In the genomic region with DNA sequence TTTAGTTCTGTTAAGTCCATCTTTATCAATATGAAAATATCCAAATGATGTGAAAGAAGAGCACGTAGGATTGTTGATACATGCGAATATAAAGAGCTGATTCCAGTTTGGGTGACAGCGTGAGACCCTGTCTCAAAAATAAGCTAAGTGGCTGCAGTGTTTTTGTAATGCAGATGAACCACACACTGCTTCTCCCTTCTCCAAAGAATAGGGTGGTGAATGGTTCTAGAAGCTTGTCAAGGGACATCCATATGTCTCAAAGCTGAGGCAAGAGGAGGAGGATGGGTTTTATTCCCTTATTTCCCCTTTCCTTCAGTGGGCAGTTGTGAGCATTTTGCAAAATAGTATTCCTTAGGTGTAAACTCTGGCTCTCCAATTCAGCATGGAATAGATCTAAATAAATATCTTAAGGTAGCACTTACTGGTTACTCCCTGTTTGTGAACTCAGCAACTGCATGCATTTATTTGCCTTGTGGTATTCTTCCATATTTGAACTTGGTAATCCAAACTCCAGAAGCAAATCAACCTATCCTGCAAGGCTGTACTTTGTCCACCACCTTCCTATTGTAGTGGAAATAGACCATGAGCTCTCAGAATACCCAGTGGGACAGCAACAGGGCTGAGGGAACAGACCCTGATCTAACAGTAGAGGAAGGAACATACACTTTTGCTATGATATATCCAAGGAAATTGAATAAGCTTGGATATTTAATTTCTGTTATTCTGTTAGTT, we compare ENCODE assay signal across 22 cellular contexts. TPM values are rescaled to one million over a fixed set of nuclear protein-coding genes. Genes with fewer than 3 reads are reported as not detected.
DNase-seq lines count a peak whose midpoint lies in the region; ATAC-seq, FAIRE-seq and TF ChIP-seq lines count a peak whose summit lies in the region.
"Had no signal": no experiment of that assay in that cellular context is flagged by ENCODE, and none has a peak within 500 bp of the region (broad histone marks: within the 10 kb centered on the region; RNA-seq: fewer than 3 reads in every experiment).

No MANE protein-coding gene starts in this region.

- no peaks in the 10 kb centered on the region for H3K9me3 ChIP-seq in A549

- peaks cover 10% of the 10 kb centered on the region; the same call in 1 of the 2 replicates for H4K20me1 ChIP-seq in GM23338 (replicated peaks; ENCODE audit: insufficient read depth)

- H3K79me2 ChIP-seq in GM23338 (replicated peaks; ENCODE audit: insufficient read depth) = peaks cover 40% of the 10 kb centered on the region

- no peak overlapping the region for H2AFZ ChIP-seq in GM23338

- H3K4me2 ChIP-seq in A549 (no peak overlapping the region), GM23338 (no peak overlapping the region)

- no peak overlapping the region for H3K4me3 ChIP-seq in A549
- no peak overlapping the region for H3K4me3 ChIP-seq in GM23338

- H3K27ac Mint-ChIP-seq in GM23338 (peak overlapping the region; percentile 88; the same call in 1 of the 2 replicates), memory B cell (peak overlapping the region; percentile 68)
- H3K27ac Mint-ChIP-seq in activated T-helper 17 cell treated with anti-CD3 and anti-CD28 coated beads, Interleukin-2, amount 50 U/mL, for 72 hours = peak overlapping the region; percentile 26
- H3K27ac Mint-ChIP-seq in stimulated activated effector memory CD8-positive, alpha-beta T cell treated with anti-CD3 and anti-CD28 coated beads, Interleukin-12 subunit alpha, Interleukin-12 subunit beta, amount 100 ng/mL, for 72 hours = no peak overlapping the region

- no peak overlapping the region for H3K27ac ChIP-seq in A549
- H3K27ac ChIP-seq in GM23338 (ENCODE audit: low read depth) = no peak overlapping the region
- H3K27ac ChIP-seq: HL-60 had no signal

- peaks cover 64% of the 10 kb centered on the region for H3K36me3 Mint-ChIP-seq in GM23338 (ENCODE audit: low read depth)
- H3K36me3 Mint-ChIP-seq in activated T-helper 17 cell treated with anti-CD3 and anti-CD28 coated beads, Interleukin-2, amount 50 U/mL, for 72 hours (ENCODE audit: low read depth) = peaks cover 93% of the 10 kb centered on the region
- H3K36me3 Mint-ChIP-seq in memory B cell = peaks cover 40% of the 10 kb centered on the region
- peaks cover 89% of the 10 kb centered on the region for H3K36me3 Mint-ChIP-seq in stimulated activated effector memory CD8-positive, alpha-beta T cell treated with anti-CD3 and anti-CD28 coated beads, Interleukin-12 subunit alpha, Interleukin-12 subunit beta, amount 100 ng/mL, for 72 hours

- H3K4me3 Mint-ChIP-seq in GM23338 = no peak overlapping the region
- H3K4me3 Mint-ChIP-seq in activated T-helper 17 cell treated with anti-CD3 and anti-CD28 coated beads, Interleukin-2, amount 50 U/mL, for 72 hours = no peak overlapping the region
- no peak overlapping the region for H3K4me3 Mint-ChIP-seq in memory B cell
- no peak overlapping the region for H3K4me3 Mint-ChIP-seq in stimulated activated effector memory CD8-positive, alpha-beta T cell treated with anti-CD3 and anti-CD28 coated beads, Interleukin-12 subunit alpha, Interleukin-12 subunit beta, amount 100 ng/mL, for 72 hours
- H3K4me3 Mint-ChIP-seq: CD14-positive monocyte; CD8-positive, alpha-beta T cell; IgD-negative memory B cell had no signal

- FAIRE-seq in A549 (lab: Jason Lieb, UNC) = peak; percentile 65
- FAIRE-seq: A204.1, D721Med, GM12891, GM19239 had no signal

- peaks cover 47% of the 10 kb centered on the region for H3K36me3 ChIP-seq in GM23338 (ENCODE audit: insufficient read depth)

- H3K9me3 Mint-ChIP-seq in GM23338 (no peaks in the 10 kb centered on the region), memory B cell (no peaks in the 10 kb centered on the region)
- no peaks in the 10 kb centered on the region for H3K9me3 Mint-ChIP-seq in activated T-helper 17 cell treated with anti-CD3 and anti-CD28 coated beads, Interleukin-2, amount 50 U/mL, for 72 hours
- H3K9me3 Mint-ChIP-seq in stimulated activated effector memory CD8-positive, alpha-beta T cell treated with anti-CD3 and anti-CD28 coated beads, Interleukin-12 subunit alpha, Interleukin-12 subunit beta, amount 100 ng/mL, for 72 hours = no peaks in the 10 kb centered on the region
- H3K9me3 Mint-ChIP-seq: CD14-positive monocyte; CD8-positive, alpha-beta T cell; IgD-negative memory B cell had no signal

- H3K4me1 Mint-ChIP-seq in GM23338 = peaks cover 14% of the 10 kb centered on the region
- H3K4me1 Mint-ChIP-seq in activated T-helper 17 cell treated with anti-CD3 and anti-CD28 coated beads, Interleukin-2, amount 50 U/mL, for 72 hours = peaks cover 5% of the 10 kb centered on the region
- H3K4me1 Mint-ChIP-seq in memory B cell = peaks cover 7% of the 10 kb centered on the region
- peaks cover 7% of the 10 kb centered on the region for H3K4me1 Mint-ChIP-seq in stimulated activated effector memory CD8-positive, alpha-beta T cell treated with anti-CD3 and anti-CD28 coated beads, Interleukin-12 subunit alpha, Interleukin-12 subunit beta, amount 100 ng/mL, for 72 hours
- H3K4me1 Mint-ChIP-seq: IgD-negative memory B cell had no signal

- H3K4me1 ChIP-seq in A549 (no peaks in the 10 kb centered on the region), GM23338 (ENCODE audit: insufficient read depth) (peaks cover 10% of the 10 kb centered on the region)

- no peak for TF ChIP-seq POLR2A in A549 (IDR thresholded peaks at IDR 0.05; ENCODE audit: low read length)

- no peaks in the 10 kb centered on the region for H3K9me2 ChIP-seq in GM23338 (ENCODE audit: insufficient read depth)

- 95% methylated on average over 3 of the region's 3 CpGs for WGBS in A549 (ENCODE audit: missing lambda C conversion rate)

- TF ChIP-seq CTCF in A549 (IDR thresholded peaks at IDR 0.05) (no peak), GM23338 (conservative IDR thresholded peaks at IDR 0.05; ENCODE audit: low read depth in 2 of 2) (no peak)

- CTCF ChIA-PET in A549 (lab: Yijun Ruan, JAX) = interaction anchor here (0.6 to 1.2 kb wide), 3 partner anchors 13 to 105 kb away, joined by 3 to 4 read pairs (median 3); no protein-coding TSS in a partner anchor

- DNase-seq in A549 (ENCODE audit: low read depth in 1 of 2, low spot score in 1 of 2) = no peak
- DNase-seq in GM23338 (ENCODE audit: low spot score) = no peak
- no peak for DNase-seq in memory B cell (ENCODE audit: low spot score in 2 of 2)
- no peak for DNase-seq in activated effector memory CD4-positive, alpha-beta T cell treated with anti-CD3 and anti-CD28 coated beads, Interleukin-2, amount 50 U/mL, for 16 hours
- no peak for DNase-seq in stimulated activated effector memory CD8-positive, alpha-beta T cell treated with anti-CD3 and anti-CD28 coated beads, Interleukin-12 subunit alpha, Interleukin-12 subunit beta, amount 100 ng/mL, for 72 hours (ENCODE audit: low spot score in 2 of 2)
- DNase-seq: CD8-positive, alpha-beta T cell; COR-L47; DMS153; DMS79 treated with DMSO at 0.1 percent for 48 hours; EL had no signal

- no peaks in the 10 kb centered on the region for H3F3A ChIP-seq in GM23338 (replicated peaks; ENCODE audit: low read depth)

- TF ChIP-seq EP300 in A549 (IDR thresholded peaks at IDR 0.05) = no peak

- no peak for TF ChIP-seq RAD21 in A549 (conservative IDR thresholded peaks at IDR 0.05 in 1 of 2, IDR thresholded peaks at IDR 0.05 in 1 of 2)

- peaks cover 3% of the 10 kb centered on the region for H3K27me3 Mint-ChIP-seq in GM23338 (ENCODE audit: insufficient read depth, low read depth, poor library complexity)
- H3K27me3 Mint-ChIP-seq in activated T-helper 17 cell treated with anti-CD3 and anti-CD28 coated beads, Interleukin-2, amount 50 U/mL, for 72 hours = no peaks in the 10 kb centered on the region
- H3K27me3 Mint-ChIP-seq in memory B cell = no peaks in the 10 kb centered on the region
- H3K27me3 Mint-ChIP-seq: IgD-negative memory B cell had no signal

- H3K27me3 ChIP-seq in GM23338 (ENCODE audit: insufficient read depth) = no peaks in the 10 kb centered on the region

- POLR2A ChIA-PET in A549 (lab: Yijun Ruan, JAX) = no interaction called here

- ATAC-seq in A549 (peak in 1 of 2 experiments; percentile 47; a peak in 2 of 6 replicates), GM23338 (peak; percentile 68), memory B cell (ENCODE audit: low read depth) (no peak), HG03280 (IDR thresholded peaks at IDR 0.05; ENCODE audit: unreplicated experiment) (no peak)
- no peak for ATAC-seq in activated T-helper 17 cell treated with anti-CD3 and anti-CD28 coated beads, Interleukin-2, amount 50 U/mL, for 72 hours (replicated peaks)
- no peak for ATAC-seq in stimulated activated effector memory CD8-positive, alpha-beta T cell treated with anti-CD3 and anti-CD28 coated beads, Interleukin-12 subunit alpha, Interleukin-12 subunit beta, amount 100 ng/mL, for 72 hours
- ATAC-seq: CD8-positive, alpha-beta T cell; HCT116 had no signal

TF ChIP-seq in A549, 52 proteins besides CTCF, POLR2A, EP300 and RAD21 (continues in another document):
- TF ChIP-seq TP53 (CRISPR knock-in tag; IDR thresholded peaks at IDR 0.05) (no peak), NPAS2 (CRISPR knock-in tag; IDR thresholded peaks at IDR 0.05; ENCODE audit: borderline replicate concordance) (no peak), NFE2L2 (conservative IDR thresholded peaks at IDR 0.05; ENCODE audit: low read length) (no peak)

TF ChIP-seq in GM23338, 12 proteins besides CTCF, POLR2A, EP300 and RAD21 (continues in another document):
- no peak for TF ChIP-seq NANOG (IDR thresholded peaks at IDR 0.05; ENCODE audit: borderline replicate concordance)
- no peak for TF ChIP-seq EZH2phosphoT487 (IDR thresholded peaks at IDR 0.05; ENCODE audit: unreplicated experiment)
- TF ChIP-seq STAT1 (IDR thresholded peaks at IDR 0.05; ENCODE audit: unreplicated experiment) = no peak

RNA-seq across cellular contexts. Expression of a gene that starts 38.0 kb away (rescaled TPM):
- 151 and 192 TPM in 2 replicates for polyA plus RNA-seq in A549 (2011; rRNA removed)
- polyA plus RNA-seq in A549 (2012; cell fraction: cytosol; rRNA removed) = 52.7 and 53.2 TPM in 2 replicates
- 43.1 and 56.8 TPM in 2 replicates for polyA plus RNA-seq in A549 (2012; cell fraction: nucleus; rRNA removed)
- 123 to 125 TPM (median 125 TPM) in 3 replicates for polyA plus RNA-seq in A549 (2017; fragmentation: RNase III; extraction: RNeasy Plus Mini Kit Qiagen cat#74134 plus additional on column Dnase treatment)
- 60.3 and 64.8 TPM in 2 replicates for polyA minus RNA-seq in A549 (2011; rRNA and poly(A)+ RNA removed)
- 150 and 159 TPM in 2 replicates for total RNA-seq in GM23338 (2014; rRNA removed; shearing (Covaris generic))
- polyA plus RNA-seq in GM23338 (2016; fragmentation: Nextera tagmentation; extraction: Ambion mirVana) = 107 and 113 TPM in 2 replicates
- total RNA-seq in activated T-helper 17 cell treated with anti-CD3 and anti-CD28 coated beads, Interleukin-2, amount 50 U/mL, for 72 hours = 10 to 100 TPM; 42.9 to 82.3 TPM

RNA-seq across cellular contexts. Expression of a gene that starts 56.2 kb away (rescaled TPM):
- polyA plus RNA-seq in A549 (2011; rRNA removed) (not detected in 2 replicates), A549 (2017; fragmentation: RNase III; extraction: RNeasy Plus Mini Kit Qiagen cat#74134 plus additional on column Dnase treatment) (not detected in 3 replicates), GM23338 (2016; fragmentation: Nextera tagmentation; extraction: Ambion mirVana) (0.31 and 0.61 TPM in 2 replicates)
- 0.01 and 0.03 TPM in 2 replicates for polyA plus RNA-seq in A549 (2012; cell fraction: cytosol; rRNA removed)
- not detected in 2 replicates for polyA plus RNA-seq in A549 (2012; cell fraction: nucleus; rRNA removed)
- polyA minus RNA-seq in A549 (2011; rRNA and poly(A)+ RNA removed) = not detected in 2 replicates
- total RNA-seq in GM23338 (2014; rRNA removed; shearing (Covaris generic)) = 0.35 and 2.1 TPM in 2 replicates
- not detected for total RNA-seq in activated T-helper 17 cell treated with anti-CD3 and anti-CD28 coated beads, Interleukin-2, amount 50 U/mL, for 72 hours
- total RNA-seq: CD8-positive, alpha-beta T cell had no signal
- polyA plus RNA-seq: AG04450, BJ, CD14-positive monocyte, IgD-negative memory B cell had no signal
